29 cellular contexts compared by ENCODE assay signal in genomic region chr10:15516284-15516956, GRCh38.
"Had no signal": no experiment of that assay in that cellular context is flagged by ENCODE, and none has a peak within 500 bp of the region (broad histone marks: within the 10 kb centered on the region; RNA-seq: fewer than 3 reads in every experiment).

No MANE protein-coding gene starts in this region.

- H3K36me3 Mint-ChIP-seq: activated CD4-positive, alpha-beta memory T cell treated with anti-CD3 and anti-CD28 coated beads for 36 hours; activated CD8-positive, alpha-beta memory T cell treated with anti-CD3 and anti-CD28 coated beads, Interleukin-2, amount 10 ng/mL, durations not matched to agents 7 days and 5 days; activated naive CD4-positive, alpha-beta T cell treated with anti-CD3 and anti-CD28 coated beads, Interleukin-2, amount 10 ng/mL, durations not matched to agents 7 days and 5 days; activated naive CD4-positive, alpha-beta T cell treated with anti-CD3 and anti-CD28 coated beads, Interleukin-2, amount 50 U/mL, for 72 hours; activated naive CD8-positive, alpha-beta T cell treated with anti-CD3 and anti-CD28 coated beads, Interleukin-2, amount 10 ng/mL, durations not matched to agents 7 days and 5 days; brain had no signal

- H3K4me1 ChIP-seq: ascending aorta, breast epithelium, colonic mucosa, foreskin keratinocyte, gastrocnemius medialis, heart left ventricle had no signal

- H3K9me3 ChIP-seq: ascending aorta, breast epithelium, colonic mucosa, esophagus muscularis mucosa, gastrocnemius medialis, heart left ventricle had no signal

- H3K27me3 Mint-ChIP-seq: activated naive CD8-positive, alpha-beta T cell treated with anti-CD3 and anti-CD28 coated beads, Interleukin-2, amount 10 ng/mL, durations not matched to agents 7 days and 5 days had no signal

- H3K27ac ChIP-seq: breast epithelium, cardiac muscle cell, colonic mucosa, esophagus muscularis mucosa, foreskin keratinocyte, gastrocnemius medialis, heart left ventricle had no signal

- ATAC-seq: activated CD8-positive, alpha-beta memory T cell treated with anti-CD3 and anti-CD28 coated beads, Interleukin-2, amount 10 ng/mL, durations not matched to agents 7 days and 5 days; activated CD8-positive, alpha-beta T cell treated with anti-CD3 and anti-CD28 coated beads, Interleukin-2, amount 10 ng/mL, durations not matched to agents 7 days and 5 days; foreskin keratinocyte; gastrocnemius medialis; heart left ventricle; T-helper 17 cell had no signal

- H3K27ac Mint-ChIP-seq: activated CD4-positive, alpha-beta memory T cell treated with anti-CD3 and anti-CD28 coated beads for 36 hours; activated CD4-positive, alpha-beta T cell treated with anti-CD3 and anti-CD28 coated beads, Interleukin-2, amount 10 ng/mL, durations not matched to agents 24 days and 14 days; activated CD8-positive, alpha-beta memory T cell treated with anti-CD3 and anti-CD28 coated beads, Interleukin-2, amount 10 ng/mL, durations not matched to agents 7 days and 5 days; activated CD8-positive, alpha-beta T cell treated with anti-CD3 and anti-CD28 coated beads, Interleukin-2, amount 10 ng/mL, durations not matched to agents 7 days and 5 days; activated naive CD4-positive, alpha-beta T cell treated with anti-CD3 and anti-CD28 coated beads, Interleukin-2, amount 10 ng/mL, durations not matched to agents 7 days and 5 days; activated naive CD4-positive, alpha-beta T cell treated with anti-CD3 and anti-CD28 coated beads, Interleukin-2, amount 50 U/mL, for 72 hours; activated naive CD8-positive, alpha-beta T cell treated with anti-CD3 and anti-CD28 coated beads, Interleukin-2, amount 10 ng/mL, durations not matched to agents 7 days and 5 days; brain; T-helper 17 cell; T-helper 2 cell treated with Interferon-gamma antibody and Interleukin-4, amounts not matched to agents 5 μg/mL and 100 μg/mL, for 36 hours had no signal

- H3K27me3 ChIP-seq: ascending aorta, breast epithelium, cardiac muscle cell, colonic mucosa, esophagus muscularis mucosa, foreskin keratinocyte, gastrocnemius medialis, heart left ventricle had no signal

- H3K4me1 Mint-ChIP-seq: activated CD4-positive, alpha-beta T cell treated with anti-CD3 and anti-CD28 coated beads, Interleukin-2, amount 10 ng/mL, durations not matched to agents 24 days and 14 days; activated naive CD4-positive, alpha-beta T cell treated with anti-CD3 and anti-CD28 coated beads, Interleukin-2, amount 10 ng/mL, durations not matched to agents 7 days and 5 days; activated naive CD8-positive, alpha-beta T cell treated with anti-CD3 and anti-CD28 coated beads, Interleukin-2, amount 10 ng/mL, durations not matched to agents 7 days and 5 days; brain; T-helper 17 cell had no signal

- H3K9me3 Mint-ChIP-seq: activated CD4-positive, alpha-beta memory T cell treated with anti-CD3 and anti-CD28 coated beads for 36 hours; activated CD4-positive, alpha-beta T cell treated with anti-CD3 and anti-CD28 coated beads, Interleukin-2, amount 10 ng/mL, durations not matched to agents 24 days and 14 days; activated naive CD4-positive, alpha-beta T cell treated with anti-CD3 and anti-CD28 coated beads, Interleukin-2, amount 10 ng/mL, durations not matched to agents 7 days and 5 days; activated naive CD8-positive, alpha-beta T cell treated with anti-CD3 and anti-CD28 coated beads, Interleukin-2, amount 10 ng/mL, durations not matched to agents 7 days and 5 days; brain; T-helper 2 cell treated with Interferon-gamma antibody and Interleukin-4, amounts not matched to agents 5 μg/mL and 100 μg/mL, for 36 hours had no signal

- H3K36me3 ChIP-seq: breast epithelium, cardiac muscle cell, colonic mucosa, esophagus muscularis mucosa, gastrocnemius medialis, heart left ventricle had no signal

- DNase-seq: activated CD4-positive, alpha-beta memory T cell treated with anti-CD3 and anti-CD28 coated beads for 36 hours; activated CD4-positive, alpha-beta T cell treated with anti-CD3 and anti-CD28 coated beads for 1 hour; activated CD4-positive, alpha-beta T cell treated with anti-CD3 and anti-CD28 coated beads, Interleukin-2, amount 10 ng/mL, durations not matched to agents 24 days and 14 days; activated CD8-positive, alpha-beta memory T cell treated with anti-CD3 and anti-CD28 coated beads, Interleukin-2, amount 10 ng/mL, durations not matched to agents 7 days and 5 days; activated CD8-positive, alpha-beta memory T cell treated with anti-CD3 and anti-CD28 coated beads, Interleukin-2, amount 50 U/mL, for 4 hours; activated CD8-positive, alpha-beta T cell treated with anti-CD3 and anti-CD28 coated beads, Interleukin-2, amount 10 ng/mL, durations not matched to agents 7 days and 5 days; activated gamma-delta T cell; activated naive CD4-positive, alpha-beta T cell; activated naive CD4-positive, alpha-beta T cell treated with anti-CD3 and anti-CD28 coated beads, Interleukin-2, amount 10 ng/mL, durations not matched to agents 7 days and 5 days; activated naive CD8-positive, alpha-beta T cell treated with anti-CD3 and anti-CD28 coated beads, Interleukin-2, amount 10 ng/mL, durations not matched to agents 7 days and 5 days; activated T-cell treated with anti-CD3 and anti-CD28 coated beads, Interleukin-2, amount 50 U/mL, for 1 hour; central memory CD4-positive, alpha-beta T cell; cerebellar nuclear complex; colonic mucosa; effector CD8-positive, alpha-beta T cell; foreskin keratinocyte; gastrocnemius medialis; glutamatergic neuron; heart left ventricle; T-helper 1 cell; T-helper 17 cell; T1000 had no signal

- H3K4me3 Mint-ChIP-seq: activated CD4-positive, alpha-beta memory T cell treated with anti-CD3 and anti-CD28 coated beads for 36 hours; activated CD4-positive, alpha-beta T cell treated with anti-CD3 and anti-CD28 coated beads, Interleukin-2, amount 10 ng/mL, durations not matched to agents 24 days and 14 days; activated CD8-positive, alpha-beta memory T cell treated with anti-CD3 and anti-CD28 coated beads, Interleukin-2, amount 10 ng/mL, durations not matched to agents 7 days and 5 days; activated CD8-positive, alpha-beta T cell treated with anti-CD3 and anti-CD28 coated beads, Interleukin-2, amount 10 ng/mL, durations not matched to agents 7 days and 5 days; activated naive CD4-positive, alpha-beta T cell treated with anti-CD3 and anti-CD28 coated beads, Interleukin-2, amount 10 ng/mL, durations not matched to agents 7 days and 5 days; activated naive CD8-positive, alpha-beta T cell treated with anti-CD3 and anti-CD28 coated beads, Interleukin-2, amount 10 ng/mL, durations not matched to agents 7 days and 5 days; brain; T-helper 17 cell; T-helper 2 cell treated with Interferon-gamma antibody and Interleukin-4, amounts not matched to agents 5 μg/mL and 100 μg/mL, for 36 hours had no signal

- H3K4me3 ChIP-seq: ascending aorta, breast epithelium, cardiac muscle cell, colonic mucosa, esophagus muscularis mucosa, gastrocnemius medialis, heart left ventricle had no signal
